ENCODE assay signal across 1 cellular context in the genomic region with DNA sequence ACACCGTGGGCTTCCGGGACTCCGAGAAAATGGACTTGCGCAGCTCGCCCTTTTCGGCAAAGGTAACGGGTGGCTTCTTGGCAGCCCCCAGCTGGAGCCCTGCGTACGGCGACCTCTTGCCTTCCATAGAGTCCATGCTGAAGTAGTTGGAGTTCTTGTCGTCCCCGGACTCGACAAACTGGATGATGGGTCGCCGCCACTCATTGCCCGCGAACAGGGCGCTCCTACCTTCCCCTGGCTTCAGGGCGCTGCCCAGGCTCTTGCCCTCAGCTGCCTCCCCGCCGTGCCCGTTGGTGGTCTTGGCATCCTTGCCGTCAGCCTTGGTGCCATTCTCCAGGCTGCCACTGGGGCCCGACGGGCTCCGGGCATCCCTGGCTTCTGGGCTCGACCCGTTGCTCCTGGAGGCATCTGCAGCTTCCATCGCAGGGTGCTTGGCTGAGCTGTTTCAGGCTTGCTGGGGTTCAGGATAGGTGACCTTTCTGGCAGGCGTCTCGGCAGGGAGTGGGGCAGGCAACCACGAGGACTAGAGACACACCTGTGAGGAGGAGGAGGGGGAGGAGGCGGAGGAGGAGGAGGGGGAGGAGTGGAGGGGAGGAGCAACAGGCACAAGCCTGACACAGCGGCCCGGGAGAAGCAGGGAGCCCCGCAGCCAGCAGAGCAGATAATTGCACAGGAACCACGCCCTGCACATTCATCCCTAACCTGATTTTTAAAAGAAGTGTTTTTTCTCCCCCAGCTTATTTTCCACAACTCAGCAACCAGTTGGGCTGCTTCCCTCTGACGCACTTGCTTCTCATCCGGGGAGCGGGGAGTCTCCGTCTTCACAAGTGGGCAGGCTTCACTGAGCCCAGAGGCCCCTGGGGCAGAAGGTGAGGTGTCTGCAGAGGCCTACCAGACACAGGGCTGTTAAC.
TF ChIP-seq lines count a peak whose summit lies in the region.

A gene with protein sequence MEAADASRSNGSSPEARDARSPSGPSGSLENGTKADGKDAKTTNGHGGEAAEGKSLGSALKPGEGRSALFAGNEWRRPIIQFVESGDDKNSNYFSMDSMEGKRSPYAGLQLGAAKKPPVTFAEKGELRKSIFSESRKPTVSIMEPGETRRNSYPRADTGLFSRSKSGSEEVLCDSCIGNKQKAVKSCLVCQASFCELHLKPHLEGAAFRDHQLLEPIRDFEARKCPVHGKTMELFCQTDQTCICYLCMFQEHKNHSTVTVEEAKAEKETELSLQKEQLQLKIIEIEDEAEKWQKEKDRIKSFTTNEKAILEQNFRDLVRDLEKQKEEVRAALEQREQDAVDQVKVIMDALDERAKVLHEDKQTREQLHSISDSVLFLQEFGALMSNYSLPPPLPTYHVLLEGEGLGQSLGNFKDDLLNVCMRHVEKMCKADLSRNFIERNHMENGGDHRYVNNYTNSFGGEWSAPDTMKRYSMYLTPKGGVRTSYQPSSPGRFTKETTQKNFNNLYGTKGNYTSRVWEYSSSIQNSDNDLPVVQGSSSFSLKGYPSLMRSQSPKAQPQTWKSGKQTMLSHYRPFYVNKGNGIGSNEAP (minus strand): TSS at position 503 of the 911 bp plus-strand sequence. CDS start 82 bp downstream, at position 421.

TF ChIP-seq in GM23338, 12 proteins besides CTCF, POLR2A, EP300 and RAD21 (continued from another document):
- TF ChIP-seq, protein P1, sequence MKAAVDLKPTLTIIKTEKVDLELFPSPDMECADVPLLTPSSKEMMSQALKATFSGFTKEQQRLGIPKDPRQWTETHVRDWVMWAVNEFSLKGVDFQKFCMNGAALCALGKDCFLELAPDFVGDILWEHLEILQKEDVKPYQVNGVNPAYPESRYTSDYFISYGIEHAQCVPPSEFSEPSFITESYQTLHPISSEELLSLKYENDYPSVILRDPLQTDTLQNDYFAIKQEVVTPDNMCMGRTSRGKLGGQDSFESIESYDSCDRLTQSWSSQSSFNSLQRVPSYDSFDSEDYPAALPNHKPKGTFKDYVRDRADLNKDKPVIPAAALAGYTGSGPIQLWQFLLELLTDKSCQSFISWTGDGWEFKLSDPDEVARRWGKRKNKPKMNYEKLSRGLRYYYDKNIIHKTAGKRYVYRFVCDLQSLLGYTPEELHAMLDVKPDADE (IDR thresholded peaks at IDR 0.05), result no peak
- no peak for TF ChIP-seq EZH2 (IDR thresholded peaks at IDR 0.05; ENCODE audit: low read depth, unreplicated experiment)
- TF ChIP-seq STAT1 (IDR thresholded peaks at IDR 0.05; ENCODE audit: unreplicated experiment), result no peak
- no peak for TF ChIP-seq EZH2phosphoT487 (IDR thresholded peaks at IDR 0.05; ENCODE audit: unreplicated experiment)
